In genomic region chr5:95022967-95023695, GRCh38 we compare ENCODE assay signal across 11 cellular contexts.
DNase-seq lines count a peak whose midpoint lies in the region; ATAC-seq, FAIRE-seq and TF ChIP-seq lines count a peak whose summit lies in the region.
"Had no signal": no experiment of that assay in that cellular context is flagged by ENCODE, and none has a peak within 500 bp of the region (broad histone marks: within the 10 kb centered on the region; RNA-seq: fewer than 3 reads in every experiment).

No MANE protein-coding gene starts in this region.

- FAIRE-seq in astrocyte (lab: Jason Lieb, UNC): no peak

- peak; percentile 61 for ATAC-seq in GM21360 (IDR thresholded peaks at IDR 0.05; ENCODE audit: unreplicated experiment)
- peak; percentile 70 for ATAC-seq in HG03196 (IDR thresholded peaks at IDR 0.05; ENCODE audit: unreplicated experiment)
- ATAC-seq in T-helper 17 cell: no peak
- ATAC-seq in Right ventricle myocardium superior (ENCODE audit: poor library complexity): no peak
- ATAC-seq in HG03045 (IDR thresholded peaks at IDR 0.05; ENCODE audit: unreplicated experiment): no peak
- ATAC-seq: heart right ventricle had no signal

- H3K9me3 Mint-ChIP-seq in astrocyte (ENCODE audit: unreplicated experiment): no peaks in the 10 kb centered on the region
- H3K9me3 Mint-ChIP-seq: activated naive CD8-positive, alpha-beta T cell treated with anti-CD3 and anti-CD28 coated beads, Interleukin-2, amount 10 ng/mL, durations not matched to agents 7 days and 5 days had no signal

- H3K4me3 ChIP-seq in astrocyte (ENCODE audit: insufficient read depth, low read depth, low read length): no peak overlapping the region
- H3K4me3 ChIP-seq: heart right ventricle, tibial artery had no signal

- H3K4me1 ChIP-seq in astrocyte (ENCODE audit: insufficient read depth, low read length): no peaks in the 10 kb centered on the region
- H3K4me1 ChIP-seq: tibial artery had no signal

- H3K36me3 ChIP-seq in astrocyte (ENCODE audit: insufficient read depth, low read length): no peaks in the 10 kb centered on the region
- H3K36me3 ChIP-seq: heart right ventricle, tibial artery had no signal

- H3K4me2 ChIP-seq in astrocyte (ENCODE audit: low read length): no peak overlapping the region

- H3K4me1 Mint-ChIP-seq in astrocyte (ENCODE audit: low read depth, unreplicated experiment): peaks cover 44% of the 10 kb centered on the region
- H3K4me1 Mint-ChIP-seq in T-helper 17 cell: no peaks in the 10 kb centered on the region

- H2AFZ ChIP-seq in astrocyte (ENCODE audit: low read depth, low read length): no peak overlapping the region

- DNase-seq in EL (peak; percentile 3), astrocyte (ENCODE audit: low read depth) (no peak), T-helper 17 cell (no peak), NAMALWA (ENCODE audit: low spot score) (no peak), Right ventricle myocardium superior (no peak)
- DNase-seq: activated naive CD8-positive, alpha-beta T cell treated with anti-CD3 and anti-CD28 coated beads, Interleukin-2, amount 10 ng/mL, durations not matched to agents 7 days and 5 days; heart right ventricle had no signal

- intact Hi-C loops in Right ventricle myocardium superior (cut with DNase I): no loop called here

- no peak overlapping the region for H3K9ac ChIP-seq in astrocyte (ENCODE audit: low read length)

- H3K27me3 ChIP-seq in astrocyte (ENCODE audit: insufficient read depth, low read length): no peaks in the 10 kb centered on the region
- H3K27me3 ChIP-seq: heart right ventricle, tibial artery had no signal

- TF ChIP-seq CTCF in astrocyte (IDR thresholded peaks at IDR 0.05; ENCODE audit: insufficient read depth, low read depth, low read length): no peak

- no peaks in the 10 kb centered on the region for H3K79me2 ChIP-seq in astrocyte (ENCODE audit: insufficient read depth, low read length)

- H4K20me1 ChIP-seq in astrocyte (ENCODE audit: insufficient read depth, low read length): no peaks in the 10 kb centered on the region

- no peak overlapping the region for H3K27ac ChIP-seq in astrocyte (ENCODE audit: low read depth, low read length)
- H3K27ac ChIP-seq: heart right ventricle, tibial artery had no signal

- H3K4me3 Mint-ChIP-seq in astrocyte (ENCODE audit: unreplicated experiment): no peak overlapping the region
- no peak overlapping the region for H3K4me3 Mint-ChIP-seq in T-helper 17 cell
- H3K4me3 Mint-ChIP-seq: activated naive CD8-positive, alpha-beta T cell treated with anti-CD3 and anti-CD28 coated beads, Interleukin-2, amount 10 ng/mL, durations not matched to agents 7 days and 5 days had no signal

- H3K9me3 ChIP-seq in astrocyte (ENCODE audit: insufficient read depth, low read depth, low read length) (no peaks in the 10 kb centered on the region), T-helper 17 cell (ENCODE audit: control insufficient read depth, low read length, poor library complexity, severe bottlenecking) (no peaks in the 10 kb centered on the region)
- H3K9me3 ChIP-seq: heart right ventricle, tibial artery had no signal

- H3K36me3 Mint-ChIP-seq in astrocyte (ENCODE audit: low read depth, unreplicated experiment) (peaks cover 3% of the 10 kb centered on the region), T-helper 17 cell (ENCODE audit: low read depth) (no peaks in the 10 kb centered on the region)
- H3K36me3 Mint-ChIP-seq: activated naive CD8-positive, alpha-beta T cell treated with anti-CD3 and anti-CD28 coated beads, Interleukin-2, amount 10 ng/mL, durations not matched to agents 7 days and 5 days had no signal

- peak overlapping the region; percentile 59 for H3K27ac Mint-ChIP-seq in astrocyte (ENCODE audit: unreplicated experiment)
- H3K27ac Mint-ChIP-seq in T-helper 17 cell: no peak overlapping the region
- H3K27ac Mint-ChIP-seq: activated naive CD8-positive, alpha-beta T cell treated with anti-CD3 and anti-CD28 coated beads, Interleukin-2, amount 10 ng/mL, durations not matched to agents 7 days and 5 days had no signal

- no peaks in the 10 kb centered on the region for H3K27me3 Mint-ChIP-seq in astrocyte (ENCODE audit: low read depth, unreplicated experiment)
- peaks cover 5% of the 10 kb centered on the region for H3K27me3 Mint-ChIP-seq in T-helper 17 cell
- H3K27me3 Mint-ChIP-seq: activated naive CD8-positive, alpha-beta T cell treated with anti-CD3 and anti-CD28 coated beads, Interleukin-2, amount 10 ng/mL, durations not matched to agents 7 days and 5 days had no signal

Comparison
In these comparisons a context has a peak if more than half of its experiments do, and no peak if none do; other contexts are left out.
1. ATAC-seq: peak in GM21360 (single experiment) and HG03196 (single experiment); none in T-helper 17 cell (single experiment), Right ventricle myocardium superior (single experiment) and HG03045 (single experiment).